ENCODE assay signal across 14 cellular contexts in the genomic region with DNA sequence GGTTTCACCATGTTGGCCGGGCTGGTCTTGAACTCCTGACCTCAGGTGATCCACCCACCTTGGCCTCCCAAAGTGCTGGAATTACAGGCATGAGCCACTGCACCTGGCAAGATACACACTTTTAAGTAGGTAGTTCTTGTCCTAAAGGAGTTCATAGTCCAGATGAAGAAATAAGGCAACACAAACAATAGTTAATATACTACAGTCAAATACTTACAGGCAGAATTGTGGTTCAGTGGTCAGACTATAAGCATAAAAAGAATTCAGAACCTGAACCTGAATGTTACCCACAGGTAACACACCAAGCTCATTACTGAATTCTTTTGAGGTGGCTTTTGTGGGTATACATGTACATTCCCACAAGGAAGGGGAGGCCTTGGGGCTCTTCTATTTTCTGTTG. TPM values are rescaled to one million over a fixed set of nuclear protein-coding genes. Genes with fewer than 3 reads are reported as not detected.
DNase-seq lines count a peak whose midpoint lies in the region; ATAC-seq and TF ChIP-seq lines count a peak whose summit lies in the region.
"Had no signal": no experiment of that assay in that cellular context is flagged by ENCODE, and none has a peak within 500 bp of the region (broad histone marks: within the 10 kb centered on the region; RNA-seq: fewer than 3 reads in every experiment).

No MANE protein-coding gene starts in this region.

- CTCF ChIA-PET in SK-N-SH (lab: Yijun Ruan, JAX): interaction anchor here (24.3 kb wide), 1 partner anchor 93 kb away, joined by 408 read pairs; no protein-coding TSS in a partner anchor

- H3K9me2 ChIP-seq in SK-N-SH: no peaks in the 10 kb centered on the region
- H3K9me2 ChIP-seq in Karpas-422 (replicated peaks; ENCODE audit: insufficient read depth, low read length): no peaks in the 10 kb centered on the region

- TF ChIP-seq POLR2A in uterus (IDR thresholded peaks at IDR 0.05): no peak

- peak overlapping the region; percentile 74; the same call in 1 of the 2 replicates for H3K9ac ChIP-seq in SK-N-SH
- peak overlapping the region; percentile 79 for H3K9ac ChIP-seq in Karpas-422 (ENCODE audit: low read length)
- peak overlapping the region; percentile 95 for H3K9ac ChIP-seq in adipocyte (ENCODE audit: low read length)

- H4K20me1 ChIP-seq in SK-N-SH (ENCODE audit: insufficient read depth) (no peaks in the 10 kb centered on the region), Karpas-422 (ENCODE audit: insufficient read depth, low read depth, low read length) (peaks cover 3% of the 10 kb centered on the region; the same call in 1 of the 2 replicates)

- H3K9me3 ChIP-seq in SK-N-SH (no peaks in the 10 kb centered on the region), Karpas-422 (ENCODE audit: low read length) (no peaks in the 10 kb centered on the region), adipocyte (ENCODE audit: control insufficient read depth, low read length) (no peaks in the 10 kb centered on the region), neutrophil (no peaks in the 10 kb centered on the region), uterus (no peaks in the 10 kb centered on the region)
- H3K9me3 ChIP-seq: suprapubic skin had no signal

- H3K27me3 ChIP-seq in SK-N-SH (ENCODE audit: insufficient read depth) (no peaks in the 10 kb centered on the region), Karpas-422 (ENCODE audit: low read length) (no peaks in the 10 kb centered on the region), adipocyte (replicated peaks; ENCODE audit: control insufficient read depth, insufficient read depth, low read length) (no peaks in the 10 kb centered on the region), neutrophil (no peaks in the 10 kb centered on the region), uterus (no peaks in the 10 kb centered on the region)
- H3K27me3 ChIP-seq: suprapubic skin had no signal

- peaks cover 66% of the 10 kb centered on the region for H3K79me2 ChIP-seq in SK-N-SH (ENCODE audit: insufficient read depth)
- H3K79me2 ChIP-seq in Karpas-422 (ENCODE audit: low read length): peaks cover 61% of the 10 kb centered on the region

- POLR2A ChIA-PET in SK-N-SH (lab: Yijun Ruan, JAX): no interaction called here

- H3K27ac ChIP-seq in SK-N-SH (ENCODE audit: low read depth in 2 of 2, low read length in 1 of 2) (no peak overlapping the region), Karpas-422 (ENCODE audit: low read length) (no peak overlapping the region), neutrophil (peak overlapping the region; percentile 83), uterus (no peak overlapping the region)
- H3K27ac ChIP-seq: suprapubic skin had no signal

- no peak overlapping the region for H2AFZ ChIP-seq in SK-N-SH (ENCODE audit: low read depth)
- H2AFZ ChIP-seq in Karpas-422 (ENCODE audit: low read length): no peak overlapping the region

- H3F3A ChIP-seq in SK-N-SH (replicated peaks; ENCODE audit: insufficient read depth): peaks cover 10% of the 10 kb centered on the region

- no peak overlapping the region for H3K4me3 ChIP-seq in SK-N-SH (ENCODE audit: low read depth in 2 of 2, low read length in 1 of 2)
- H3K4me3 ChIP-seq in Karpas-422 (ENCODE audit: low read length): peak overlapping the region; percentile 77
- no peak overlapping the region for H3K4me3 ChIP-seq in adipocyte (ENCODE audit: low read length)
- H3K4me3 ChIP-seq in neutrophil (ENCODE audit: low read depth in 1 of 2, low read length in 1 of 2): no peak overlapping the region
- H3K4me3 ChIP-seq in uterus: no peak overlapping the region

- H3K4me2 ChIP-seq in SK-N-SH (peak overlapping the region; percentile 94; the same call in 1 of the 2 replicates), Karpas-422 (ENCODE audit: low read depth, low read length, poor library complexity, severe bottlenecking) (peak overlapping the region; percentile 75)

- 100% methylated on average over 1 of the region's 1 CpG for WGBS in SK-N-SH (ENCODE audit: low lambda C conversion rate)

- intact Hi-C loops in uterus (cut with DNase I; ENCODE audit: low total_unique reads): no loop called here

- peaks cover 8 to 16% of the 10 kb centered on the region in 2 experiments for H3K36me3 ChIP-seq in SK-N-SH (replicated peaks in 1 of 2; ENCODE audit: control insufficient read depth in 1 of 2, insufficient read depth in 2 of 2, low read length in 1 of 2)
- peaks cover 8% of the 10 kb centered on the region; the same call in 1 of the 2 replicates for H3K36me3 ChIP-seq in Karpas-422 (ENCODE audit: insufficient read depth, low read length)
- H3K36me3 ChIP-seq in adipocyte (ENCODE audit: control insufficient read depth, insufficient read depth, low read length, severe bottlenecking): peaks cover 14% of the 10 kb centered on the region
- H3K36me3 ChIP-seq in neutrophil: peaks cover 13% of the 10 kb centered on the region
- no peaks in the 10 kb centered on the region for H3K36me3 ChIP-seq in uterus

- TF ChIP-seq CTCF in SK-N-SH (IDR thresholded peaks at IDR 0.05) (no peak), neutrophil (IDR thresholded peaks at IDR 0.05) (no peak), uterus (IDR thresholded peaks at IDR 0.05) (no peak)

- DNase-seq in SK-N-SH (no peak), Karpas-422 (no peak), adipocyte (ENCODE audit: low read depth) (no peak), uterus (no peak), NCI-H345 treated with DMSO at 0.1 percent for 48 hours (lab: John Stamatoyannopoulos, UW; ENCODE audit: unreplicated experiment) (no peak)
- DNase-seq: 8988T; activated CD4-positive, alpha-beta T cell treated with anti-CD3 and anti-CD28 coated beads, Interleukin-2, amount 50 U/mL, for 1 hour; Calu3; NCI-H2107; SW 1271 had no signal

- no peak for TF ChIP-seq RAD21 in SK-N-SH (IDR thresholded peaks at IDR 0.05; ENCODE audit: low read length)

- no peak for TF ChIP-seq EP300 in SK-N-SH (IDR thresholded peaks at IDR 0.05; ENCODE audit: borderline replicate concordance in 1 of 2, low read depth in 1 of 2, low read length in 1 of 2)

- peaks cover 8 to 11% of the 10 kb centered on the region in 2 experiments; a peak in 3 of 4 replicates for H3K4me1 ChIP-seq in SK-N-SH (ENCODE audit: control insufficient read depth in 1 of 2, insufficient read depth in 2 of 2, low read depth in 1 of 2, low read length in 1 of 2)
- H3K4me1 ChIP-seq in Karpas-422 (ENCODE audit: low read length): peaks cover 13% of the 10 kb centered on the region
- H3K4me1 ChIP-seq in adipocyte (ENCODE audit: control insufficient read depth, insufficient read depth, low read length): peaks cover 18% of the 10 kb centered on the region
- peaks cover 22 to 26% of the 10 kb centered on the region in 2 experiments for H3K4me1 ChIP-seq in neutrophil (ENCODE audit: control insufficient read depth in 1 of 2, insufficient read depth in 1 of 2, low read depth in 1 of 2, low read length in 1 of 2)
- H3K4me1 ChIP-seq in uterus: peaks cover 0 to 7% of the 10 kb centered on the region in 2 donors

- ATAC-seq in SK-N-SH treated with all-trans-retinoic acid at 6 μM for 48 hours (no peak), HG03432 (IDR thresholded peaks at IDR 0.05; ENCODE audit: unreplicated experiment) (no peak)

TF ChIP-seq in SK-N-SH treated with all-trans-retinoic acid at 6 μM for 48 hours, 23 proteins besides CTCF, POLR2A, EP300 and RAD21 (continues in another document):
- TF ChIP-seq ZNF565 (CRISPR knock-in tag; conservative IDR thresholded peaks at IDR 0.05; ENCODE audit: low read depth) (no peak), ARNTL (CRISPR knock-in tag; IDR thresholded peaks at IDR 0.05; ENCODE audit: borderline replicate concordance, low read depth) (no peak), PPARA (CRISPR knock-in tag; IDR thresholded peaks at IDR 0.05; ENCODE audit: borderline replicate concordance) (no peak), ISL1 (CRISPR knock-in tag; IDR thresholded peaks at IDR 0.05) (no peak), ZFP3 (CRISPR knock-in tag; IDR thresholded peaks at IDR 0.05) (no peak), GLIS3 (CRISPR knock-in tag; IDR thresholded peaks at IDR 0.05) (no peak)
- TF ChIP-seq, protein P1, sequence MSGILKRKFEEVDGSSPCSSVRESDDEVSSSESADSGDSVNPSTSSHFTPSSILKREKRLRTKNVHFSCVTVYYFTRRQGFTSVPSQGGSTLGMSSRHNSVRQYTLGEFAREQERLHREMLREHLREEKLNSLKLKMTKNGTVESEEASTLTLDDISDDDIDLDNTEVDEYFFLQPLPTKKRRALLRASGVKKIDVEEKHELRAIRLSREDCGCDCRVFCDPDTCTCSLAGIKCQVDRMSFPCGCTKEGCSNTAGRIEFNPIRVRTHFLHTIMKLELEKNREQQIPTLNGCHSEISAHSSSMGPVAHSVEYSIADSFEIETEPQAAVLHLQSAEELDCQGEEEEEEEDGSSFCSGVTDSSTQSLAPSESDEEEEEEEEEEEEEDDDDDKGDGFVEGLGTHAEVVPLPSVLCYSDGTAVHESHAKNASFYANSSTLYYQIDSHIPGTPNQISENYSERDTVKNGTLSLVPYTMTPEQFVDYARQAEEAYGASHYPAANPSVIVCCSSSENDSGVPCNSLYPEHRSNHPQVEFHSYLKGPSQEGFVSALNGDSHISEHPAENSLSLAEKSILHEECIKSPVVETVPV (CRISPR knock-in tag; IDR thresholded peaks at IDR 0.05): no peak
- TF ChIP-seq, protein P2, sequence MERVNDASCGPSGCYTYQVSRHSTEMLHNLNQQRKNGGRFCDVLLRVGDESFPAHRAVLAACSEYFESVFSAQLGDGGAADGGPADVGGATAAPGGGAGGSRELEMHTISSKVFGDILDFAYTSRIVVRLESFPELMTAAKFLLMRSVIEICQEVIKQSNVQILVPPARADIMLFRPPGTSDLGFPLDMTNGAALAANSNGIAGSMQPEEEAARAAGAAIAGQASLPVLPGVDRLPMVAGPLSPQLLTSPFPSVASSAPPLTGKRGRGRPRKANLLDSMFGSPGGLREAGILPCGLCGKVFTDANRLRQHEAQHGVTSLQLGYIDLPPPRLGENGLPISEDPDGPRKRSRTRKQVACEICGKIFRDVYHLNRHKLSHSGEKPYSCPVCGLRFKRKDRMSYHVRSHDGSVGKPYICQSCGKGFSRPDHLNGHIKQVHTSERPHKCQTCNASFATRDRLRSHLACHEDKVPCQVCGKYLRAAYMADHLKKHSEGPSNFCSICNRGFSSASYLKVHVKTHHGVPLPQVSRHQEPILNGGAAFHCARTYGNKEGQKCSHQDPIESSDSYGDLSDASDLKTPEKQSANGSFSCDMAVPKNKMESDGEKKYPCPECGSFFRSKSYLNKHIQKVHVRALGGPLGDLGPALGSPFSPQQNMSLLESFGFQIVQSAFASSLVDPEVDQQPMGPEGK (CRISPR knock-in tag; IDR thresholded peaks at IDR 0.05; ENCODE audit: borderline replicate concordance): no peak

RNA-seq across cellular contexts. Expression of a gene that starts 1.8 kb away (rescaled TPM):
- polyA plus RNA-seq in SK-N-SH (2012; rRNA removed): 128 and 139 TPM in 2 replicates
- 141 and 150 TPM in 2 replicates for polyA plus RNA-seq in SK-N-SH (2012; cell fraction: cytosol; rRNA removed)
- polyA plus RNA-seq in SK-N-SH (2012; cell fraction: nucleus; rRNA removed): 65.8 and 77.3 TPM in 2 replicates
- 157 and 172 TPM in 2 replicates for total RNA-seq in Karpas-422 (2014; rRNA removed; shearing (Covaris generic); ENCODE audit: low replicate concordance)
- 100 to 1,000 TPM in 1 of 4 donors, 10 to 100 TPM in 3; 53.0 to 152 (median 74.7) TPM for total RNA-seq in uterus

RNA-seq across cellular contexts. Expression of a gene that starts 40.3 kb away (rescaled TPM):
- polyA plus RNA-seq in SK-N-SH (2012; rRNA removed): 15.9 and 29.3 TPM in 2 replicates
- polyA plus RNA-seq in SK-N-SH (2012; cell fraction: cytosol; rRNA removed): 8.2 and 16.2 TPM in 2 replicates
- polyA plus RNA-seq in SK-N-SH (2012; cell fraction: nucleus; rRNA removed): 36.8 and 62.9 TPM in 2 replicates
- total RNA-seq in Karpas-422 (2014; rRNA removed; shearing (Covaris generic); ENCODE audit: low replicate concordance): 13.6 and 24.1 TPM in 2 replicates
- 10 to 100 TPM in 3 of 4 donors, 1 to 10 TPM in 1; 8.5 to 31.4 (median 19.7) TPM for total RNA-seq in uterus
